23 cellular contexts compared by ENCODE assay signal in genomic region chr7:73735526-73735905, GRCh38. TPM values are rescaled to one million over a fixed set of nuclear protein-coding genes. Genes with fewer than 3 reads are reported as not detected.
DNase-seq lines count a peak whose midpoint lies in the region; ATAC-seq, FAIRE-seq and TF ChIP-seq lines count a peak whose summit lies in the region.
"Had no signal": no experiment of that assay in that cellular context is flagged by ENCODE, and none has a peak within 500 bp of the region (broad histone marks: within the 10 kb centered on the region; RNA-seq: fewer than 3 reads in every experiment).

No MANE protein-coding gene starts in this region.

- ATAC-seq in HepG2 = no peak
- no peak for ATAC-seq in right lobe of liver
- no peak for ATAC-seq in lower lobe of right lung
- ATAC-seq in upper lobe of left lung (ENCODE audit: low FRiP score in 2 of 2) = no peak
- ATAC-seq in GM18498 (IDR thresholded peaks at IDR 0.05; ENCODE audit: unreplicated experiment) = no peak

- H2AFZ ChIP-seq in HepG2 (ENCODE audit: low read length) = no peak overlapping the region

- in situ Hi-C loops in HepG2 (cut with HindIII; ENCODE audit: extremely low pct_ligation_motif_present, low pct_unique_long_range_greater_than_20kb) = no loop called here

- H4K20me1 ChIP-seq in HepG2 (ENCODE audit: insufficient read depth, low read length) = no peaks in the 10 kb centered on the region

- CTCF ChIA-PET in HepG2 (lab: Yijun Ruan, JAX; ENCODE audit: low intra/inter-chr PET ratio, low total read pairs) = interaction anchor here (1.7 kb wide), 1 partner anchor 106 kb away, joined by 7 read pairs; no protein-coding TSS in a partner anchor

- H3K4me1 ChIP-seq in HepG2 (ENCODE audit: insufficient read depth, low read length) (peaks cover 28% of the 10 kb centered on the region), right lobe of liver (peaks cover 0 to 3% (median 1%) of the 10 kb centered on the region in 4 donors), adipocyte (ENCODE audit: control insufficient read depth, insufficient read depth, low read length) (peaks cover 16% of the 10 kb centered on the region), lower lobe of right lung (peaks cover 25% of the 10 kb centered on the region), upper lobe of left lung (peaks cover 19 to 41% (median 24%) of the 10 kb centered on the region in 4 donors)

- H3K36me3 ChIP-seq in HepG2 (replicated peaks in 1 of 2; ENCODE audit: control insufficient read depth in 1 of 2, insufficient read depth in 2 of 2, low read length in 2 of 2) (peaks cover 0 to 9% of the 10 kb centered on the region in 2 experiments; a peak in 1 of 5 replicates), right lobe of liver (no peaks in the 10 kb centered on the region), adipocyte (ENCODE audit: control insufficient read depth, insufficient read depth, low read length, severe bottlenecking) (peaks cover 5% of the 10 kb centered on the region), lower lobe of right lung (peaks cover 17% of the 10 kb centered on the region), upper lobe of left lung (peaks cover 0 to 22% (median 16%) of the 10 kb centered on the region in 4 donors)

- POLR2A ChIA-PET in HepG2 (lab: Yijun Ruan, JAX) = interaction anchor here (1.2 to 1.4 kb wide), 2 partner anchors 20 to 123 kb away, joined by 5 to 6 read pairs; no protein-coding TSS in a partner anchor

- BruUV-seq in HepG2 (replicated peaks; lab: Mats Ljungman, UMichigan) = no TSS peak

- TF ChIP-seq EP300 in HepG2 (IDR thresholded peaks at IDR 0.05; ENCODE audit: low read depth in 2 of 2, low read length in 2 of 2) = no peak
- TF ChIP-seq EP300 in HepG2 (CRISPR knock-in tag; IDR thresholded peaks at IDR 0.05; ENCODE audit: borderline replicate concordance) = no peak
- TF ChIP-seq EP300 in upper lobe of left lung (IDR thresholded peaks at IDR 0.05) = no peak

- 98% methylated on average over 8 of the region's 8 CpGs for WGBS in HepG2 (ENCODE audit: low lambda C conversion rate)
- 88% methylated on average over 6 of the region's 8 CpGs for WGBS in right lobe of liver (ENCODE audit: insufficient coverage, low coverage, low lambda C conversion rate, missing lambda C conversion rate)
- 81 to 96% methylated on average over 6 to 7 of the region's 8 CpGs for WGBS in upper lobe of left lung, 2 donors

- H3K9ac ChIP-seq in HepG2 (ENCODE audit: insufficient read depth, low read depth, low read length) (no peak overlapping the region), adipocyte (ENCODE audit: low read length) (peak overlapping the region; percentile 73)
- H3K9ac ChIP-seq: parathyroid adenoma had no signal

- DNase-seq in HepG2 (ENCODE audit: low spot score) (no peak), right lobe of liver (no peak), adipocyte (ENCODE audit: low read depth) (no peak), lower lobe of right lung (no peak), upper lobe of left lung (no peak), kidney glomerular epithelial cell (lab: John Stamatoyannopoulos, UW) (no peak), NCI-H2029 treated with DMSO at 0.1 percent for 48 hours (lab: John Stamatoyannopoulos, UW) (no peak)
- DNase-seq: ACHN; activated CD4-positive, alpha-beta T cell treated with anti-CD3 and anti-CD28 coated beads for 36 hours; activated naive CD8-positive, alpha-beta T cell treated with anti-CD3 and anti-CD28 coated beads, Interleukin-2, amount 50 U/mL, for 24 hours; CD4-positive, alpha-beta T cell; KBM-7; left ventricle myocardium inferior; NCI-H1092; NK-92 treated with Interleukin-12 subunit alpha and Interleukin-12 subunit beta, amount 100 ng/mL, for 24 hours; RPMI8226; stimulated activated CD4-positive, alpha-beta T cell treated with anti-CD3 and anti-CD28 coated beads, Interleukin-4, amount 100 ng/mL, for 4 hours had no signal

- no peak overlapping the region for H3K4me2 ChIP-seq in HepG2 (ENCODE audit: low read depth, low read length)

- no peak overlapping the region for H3K27ac ChIP-seq in HepG2 (ENCODE audit: extremely low read length, insufficient read depth, low read length)
- no peak overlapping the region for H3K27ac ChIP-seq in right lobe of liver
- peak overlapping the region; percentile 80 for H3K27ac ChIP-seq in lower lobe of right lung
- peak overlapping the region; percentile 78 to 88 (median 82) for H3K27ac ChIP-seq in upper lobe of left lung

- intact Hi-C loops in HepG2 (cut with micrococcal nuclease; ENCODE audit: unreplicated experiment) = loop anchor here (2.0 kb wide), 1 partner anchor 285 kb away; no protein-coding TSS in a partner anchor
- intact Hi-C loops in right lobe of liver (cut with DNase I) = loop anchor here in 1 of 2 donors (10.0 kb wide), 1 partner anchor 119 kb away; no protein-coding TSS in a partner anchor
- intact Hi-C loops in lower lobe of right lung (cut with DNase I) = no loop called here

- H3K79me2 ChIP-seq in HepG2 (ENCODE audit: insufficient read depth, low read length) = no peaks in the 10 kb centered on the region
- H3K79me2 ChIP-seq: parathyroid adenoma had no signal

- H3K27me3 ChIP-seq in HepG2 (ENCODE audit: control insufficient read depth in 1 of 2, insufficient read depth in 2 of 2, low read length in 2 of 2) (no peaks in the 10 kb centered on the region), right lobe of liver (no peaks in the 10 kb centered on the region), adipocyte (replicated peaks; ENCODE audit: control insufficient read depth, insufficient read depth, low read length) (no peaks in the 10 kb centered on the region), lower lobe of right lung (ENCODE audit: low read depth) (no peaks in the 10 kb centered on the region), upper lobe of left lung (no peaks in the 10 kb centered on the region)
- H3K27me3 ChIP-seq: gastroesophageal sphincter had no signal

- H3K9me3 ChIP-seq in HepG2 (ENCODE audit: low read length) (no peaks in the 10 kb centered on the region), right lobe of liver (no peaks in the 10 kb centered on the region), adipocyte (ENCODE audit: control insufficient read depth, low read length) (no peaks in the 10 kb centered on the region), lower lobe of right lung (no peaks in the 10 kb centered on the region), upper lobe of left lung (no peaks in the 10 kb centered on the region)
- H3K9me3 ChIP-seq: gastroesophageal sphincter, left ventricle myocardium inferior had no signal

- H3K4me3 ChIP-seq in HepG2 (replicated peaks in 1 of 3; ENCODE audit: insufficient read depth in 1 of 3, low read depth in 2 of 3, low read length in 3 of 3) = no peak overlapping the region
- H3K4me3 ChIP-seq in right lobe of liver = no peak overlapping the region
- H3K4me3 ChIP-seq in adipocyte (ENCODE audit: low read length) = no peak overlapping the region
- H3K4me3 ChIP-seq in lower lobe of right lung = no peak overlapping the region
- peak overlapping the region in 1 of 4 donors; percentile 8 for H3K4me3 ChIP-seq in upper lobe of left lung
- H3K4me3 ChIP-seq: gastroesophageal sphincter, left ventricle myocardium inferior had no signal

- no peak for FAIRE-seq in HepG2 (lab: Jason Lieb, UNC)
- FAIRE-seq: bronchial epithelial cell had no signal

- no peak for TF ChIP-seq RAD21 in HepG2 (CRISPR knock-in tag; IDR thresholded peaks at IDR 0.05)

- TF ChIP-seq CTCF in HepG2 (CRISPR knock-in tag; IDR thresholded peaks at IDR 0.05) = no peak
- no peak for TF ChIP-seq CTCF in right lobe of liver (IDR thresholded peaks at IDR 0.05)
- TF ChIP-seq CTCF in lower lobe of right lung (IDR thresholded peaks at IDR 0.05) = no peak
- no peak for TF ChIP-seq CTCF in upper lobe of left lung (IDR thresholded peaks at IDR 0.05)

- TF ChIP-seq POLR2A in HepG2 (IDR thresholded peaks at IDR 0.05; ENCODE audit: insufficient read depth in 1 of 2, low read depth in 2 of 2, low read length in 2 of 2) = no peak
- no peak for TF ChIP-seq POLR2A in right lobe of liver (IDR thresholded peaks at IDR 0.05)
- TF ChIP-seq POLR2A in upper lobe of left lung (IDR thresholded peaks at IDR 0.05) = no peak

RNA-seq across cellular contexts. Expression of gene ABHD11, which starts 3.1 kb away (rescaled TPM):
- total RNA-seq in HepG2 (2016; rRNA removed; fragmentation: Illumina TruSeq; extraction: Trizol) = 6.4 and 7.0 TPM in 2 replicates
- 2.5 and 2.8 TPM in 2 replicates for total RNA-seq in HepG2 (2016; cell fraction: cytosol; rRNA removed; fragmentation: Illumina TruSeq; extraction: Trizol; ENCODE audit: low read depth)
- 6.2 and 6.4 TPM in 2 replicates for total RNA-seq in HepG2 (2016; cell fraction: insoluble cytoplasmic fraction; rRNA removed; fragmentation: Illumina TruSeq; extraction: Trizol)
- total RNA-seq in HepG2 (2016; cell fraction: membrane; rRNA removed; fragmentation: Illumina TruSeq; extraction: Trizol) = 3.3 and 3.6 TPM in 2 replicates
- 4.1 and 4.7 TPM in 2 replicates for total RNA-seq in HepG2 (2016; cell fraction: nucleus; rRNA removed; fragmentation: Illumina TruSeq; extraction: Trizol)
- polyA plus RNA-seq in HepG2 (2011; rRNA removed) = 7.1 and 8.1 TPM in 2 replicates
- 3.7 and 7.1 TPM in 2 replicates for polyA plus RNA-seq in HepG2 (2011; cell fraction: cytosol; rRNA removed)
- polyA plus RNA-seq in HepG2 (2011; cell fraction: nucleus; rRNA removed) = 10.5 and 11.1 TPM in 2 replicates
- polyA plus RNA-seq in HepG2 (2012) = 2.0 and 3.1 TPM in 2 replicates
- polyA plus RNA-seq in HepG2 (2016; cell fraction: cytosol; fragmentation: Illumina TruSeq; extraction: Trizol; ENCODE audit: low read depth) = 1.7 and 1.9 TPM in 2 replicates
- 7.3 and 7.9 TPM in 2 replicates for polyA plus RNA-seq in HepG2 (2016; cell fraction: insoluble cytoplasmic fraction; fragmentation: Illumina TruSeq; extraction: Trizol; ENCODE audit: low read depth)
- polyA plus RNA-seq in HepG2 (2016; cell fraction: membrane; fragmentation: Illumina TruSeq; extraction: Trizol; ENCODE audit: low read depth) = 1.8 and 2.3 TPM in 2 replicates
- 8.1 and 14.0 TPM in 2 replicates for polyA plus RNA-seq in HepG2 (2016; cell fraction: nucleus; fragmentation: Illumina TruSeq; extraction: Trizol; ENCODE audit: insufficient read depth, low read depth)
- 8.6 and 26.6 TPM in 2 replicates for polyA minus RNA-seq in HepG2 (2011; rRNA and poly(A)+ RNA removed; ENCODE audit: low replicate concordance)
- polyA minus RNA-seq in HepG2 (2011; cell fraction: cytosol; rRNA and poly(A)+ RNA removed) = 0.89 and 2.6 TPM in 2 replicates
- polyA minus RNA-seq in HepG2 (2011; cell fraction: nucleus; rRNA and poly(A)+ RNA removed) = 6.2 and 11.3 TPM in 2 replicates
- total RNA-seq in right lobe of liver = 1 to 10 TPM; 5.6 to 8.4 (median 7.0) TPM
- 21.1 TPM for total RNA-seq in lower lobe of right lung
- total RNA-seq in upper lobe of left lung = 10 to 100 TPM; 13.6 to 35.3 (median 28.2) TPM

RNA-seq across cellular contexts. Expression of gene STX1A, which starts 16.0 kb away (rescaled TPM):
- 2.9 and 6.1 TPM in 2 replicates for total RNA-seq in HepG2 (2016; rRNA removed; fragmentation: Illumina TruSeq; extraction: Trizol)
- 1.3 and 1.8 TPM in 2 replicates for total RNA-seq in HepG2 (2016; cell fraction: cytosol; rRNA removed; fragmentation: Illumina TruSeq; extraction: Trizol; ENCODE audit: low read depth)
- total RNA-seq in HepG2 (2016; cell fraction: insoluble cytoplasmic fraction; rRNA removed; fragmentation: Illumina TruSeq; extraction: Trizol) = 3.3 and 5.7 TPM in 2 replicates
- 2.4 and 4.1 TPM in 2 replicates for total RNA-seq in HepG2 (2016; cell fraction: membrane; rRNA removed; fragmentation: Illumina TruSeq; extraction: Trizol)
- total RNA-seq in HepG2 (2016; cell fraction: nucleus; rRNA removed; fragmentation: Illumina TruSeq; extraction: Trizol) = 6.6 and 10.3 TPM in 2 replicates
- polyA plus RNA-seq in HepG2 (2011; rRNA removed) = 12.2 and 14.8 TPM in 2 replicates
- polyA plus RNA-seq in HepG2 (2011; cell fraction: cytosol; rRNA removed) = 5.3 and 6.0 TPM in 2 replicates
- 75.2 and 75.4 TPM in 2 replicates for polyA plus RNA-seq in HepG2 (2011; cell fraction: nucleus; rRNA removed)
- 8.5 and 18.8 TPM in 2 replicates for polyA plus RNA-seq in HepG2 (2012)
- 0.94 and 1.4 TPM in 2 replicates for polyA plus RNA-seq in HepG2 (2016; cell fraction: cytosol; fragmentation: Illumina TruSeq; extraction: Trizol; ENCODE audit: low read depth)
- polyA plus RNA-seq in HepG2 (2016; cell fraction: insoluble cytoplasmic fraction; fragmentation: Illumina TruSeq; extraction: Trizol; ENCODE audit: low read depth) = 3.1 and 4.5 TPM in 2 replicates
- 2.3 and 2.5 TPM in 2 replicates for polyA plus RNA-seq in HepG2 (2016; cell fraction: membrane; fragmentation: Illumina TruSeq; extraction: Trizol; ENCODE audit: low read depth)
- polyA plus RNA-seq in HepG2 (2016; cell fraction: nucleus; fragmentation: Illumina TruSeq; extraction: Trizol; ENCODE audit: insufficient read depth, low read depth) = 26.8 and 37.4 TPM in 2 replicates
- polyA minus RNA-seq in HepG2 (2011; rRNA and poly(A)+ RNA removed; ENCODE audit: low replicate concordance) = 5.2 and 10.7 TPM in 2 replicates
- polyA minus RNA-seq in HepG2 (2011; cell fraction: cytosol; rRNA and poly(A)+ RNA removed) = 1.7 and 3.1 TPM in 2 replicates
- polyA minus RNA-seq in HepG2 (2011; cell fraction: nucleus; rRNA and poly(A)+ RNA removed) = 12.8 and 13.4 TPM in 2 replicates
- 1 to 10 TPM; 1.4 to 2.8 (median 1.9) TPM for total RNA-seq in right lobe of liver
- 6.6 TPM for total RNA-seq in lower lobe of right lung
- 10 to 100 TPM in 2 of 6 donors, 1 to 10 TPM in 4; 4.1 to 16.9 (median 5.9) TPM for total RNA-seq in upper lobe of left lung

RNA-seq across cellular contexts. Expression of gene CLDN3, which starts 34.6 kb away (rescaled TPM):
- total RNA-seq in HepG2 (2016; rRNA removed; fragmentation: Illumina TruSeq; extraction: Trizol) (0.31 TPM in 1 of 2 replicates, not detected in the other), right lobe of liver (10 to 100 TPM; 16.1 to 37.3 (median 19.9) TPM), lower lobe of right lung (12.8 TPM), upper lobe of left lung (10 to 100 TPM; 21.9 to 95.0 (median 43.9) TPM)
- 0.40 TPM in 1 of 2 replicates, not detected in the other for total RNA-seq in HepG2 (2016; cell fraction: cytosol; rRNA removed; fragmentation: Illumina TruSeq; extraction: Trizol; ENCODE audit: low read depth)
- 0.32 TPM in 1 of 2 replicates, not detected in the other for total RNA-seq in HepG2 (2016; cell fraction: insoluble cytoplasmic fraction; rRNA removed; fragmentation: Illumina TruSeq; extraction: Trizol)
- 0.19 TPM in 1 of 2 replicates, not detected in the other for total RNA-seq in HepG2 (2016; cell fraction: membrane; rRNA removed; fragmentation: Illumina TruSeq; extraction: Trizol)
- total RNA-seq in HepG2 (2016; cell fraction: nucleus; rRNA removed; fragmentation: Illumina TruSeq; extraction: Trizol) = 0.40 and 0.50 TPM in 2 replicates
- 0.51 and 0.59 TPM in 2 replicates for polyA plus RNA-seq in HepG2 (2011; rRNA removed)
- polyA plus RNA-seq in HepG2 (2011; cell fraction: cytosol; rRNA removed) = 0.59 and 1.2 TPM in 2 replicates
- polyA plus RNA-seq in HepG2 (2011; cell fraction: nucleus; rRNA removed) = 0.71 and 1.2 TPM in 2 replicates
- polyA plus RNA-seq in HepG2 (2012) = 1.0 and 1.2 TPM in 2 replicates
- polyA plus RNA-seq in HepG2 (2016; cell fraction: cytosol; fragmentation: Illumina TruSeq; extraction: Trizol; ENCODE audit: low read depth) = 0.24 and 0.34 TPM in 2 replicates
- 0.24 and 0.32 TPM in 2 replicates for polyA plus RNA-seq in HepG2 (2016; cell fraction: insoluble cytoplasmic fraction; fragmentation: Illumina TruSeq; extraction: Trizol; ENCODE audit: low read depth)
- polyA plus RNA-seq in HepG2 (2016; cell fraction: membrane; fragmentation: Illumina TruSeq; extraction: Trizol; ENCODE audit: low read depth) = 0.38 and 0.39 TPM in 2 replicates
- 0.49 and 1.4 TPM in 2 replicates for polyA plus RNA-seq in HepG2 (2016; cell fraction: nucleus; fragmentation: Illumina TruSeq; extraction: Trizol; ENCODE audit: insufficient read depth, low read depth)
- polyA minus RNA-seq in HepG2 (2011; rRNA and poly(A)+ RNA removed; ENCODE audit: low replicate concordance) = 0.26 and 0.98 TPM in 2 replicates
- polyA minus RNA-seq in HepG2 (2011; cell fraction: cytosol; rRNA and poly(A)+ RNA removed) = 0.49 and 1.1 TPM in 2 replicates
- not detected in 2 replicates for polyA minus RNA-seq in HepG2 (2011; cell fraction: nucleus; rRNA and poly(A)+ RNA removed)
- total RNA-seq: activated CD4-positive, alpha-beta T cell treated with anti-CD3 and anti-CD28 coated beads for 36 hours; activated T-helper 2 cell treated with anti-CD3 and anti-CD28 coated beads, Interferon-gamma antibody, Interleukin-2, Interleukin-4, amounts not matched to agents 10 μg/mL and 5 μg/mL and 100 μg/mL, durations not matched to agents 14 hours and 24 hours and 36 hours; bronchial epithelial cell; CD4-positive, alpha-beta T cell; left ventricle myocardium inferior; myocyte had no signal

RNA-seq across cellular contexts. Expression of gene BUD23, which starts 52.1 kb away (rescaled TPM):
- total RNA-seq in HepG2 (2016; rRNA removed; fragmentation: Illumina TruSeq; extraction: Trizol) (37.5 and 47.5 TPM in 2 replicates), right lobe of liver (10 to 100 TPM; 24.1 to 35.0 (median 29.2) TPM), lower lobe of right lung (42.4 TPM), upper lobe of left lung (10 to 100 TPM; 19.9 to 52.3 (median 48.8) TPM)
- 25.0 and 27.0 TPM in 2 replicates for total RNA-seq in HepG2 (2016; cell fraction: cytosol; rRNA removed; fragmentation: Illumina TruSeq; extraction: Trizol; ENCODE audit: low read depth)
- 37.7 and 52.7 TPM in 2 replicates for total RNA-seq in HepG2 (2016; cell fraction: insoluble cytoplasmic fraction; rRNA removed; fragmentation: Illumina TruSeq; extraction: Trizol)
- 22.7 and 27.6 TPM in 2 replicates for total RNA-seq in HepG2 (2016; cell fraction: membrane; rRNA removed; fragmentation: Illumina TruSeq; extraction: Trizol)
- total RNA-seq in HepG2 (2016; cell fraction: nucleus; rRNA removed; fragmentation: Illumina TruSeq; extraction: Trizol) = 36.5 and 38.0 TPM in 2 replicates
- polyA plus RNA-seq in HepG2 (2011; rRNA removed) = 50.3 and 54.5 TPM in 2 replicates
- 57.5 and 59.3 TPM in 2 replicates for polyA plus RNA-seq in HepG2 (2011; cell fraction: cytosol; rRNA removed)
- polyA plus RNA-seq in HepG2 (2011; cell fraction: nucleus; rRNA removed) = 61.1 and 71.4 TPM in 2 replicates
- 39.8 and 49.3 TPM in 2 replicates for polyA plus RNA-seq in HepG2 (2012)
- polyA plus RNA-seq in HepG2 (2016; cell fraction: cytosol; fragmentation: Illumina TruSeq; extraction: Trizol; ENCODE audit: low read depth) = 23.2 and 24.2 TPM in 2 replicates
- 54.9 and 56.3 TPM in 2 replicates for polyA plus RNA-seq in HepG2 (2016; cell fraction: insoluble cytoplasmic fraction; fragmentation: Illumina TruSeq; extraction: Trizol; ENCODE audit: low read depth)
- 27.2 and 30.8 TPM in 2 replicates for polyA plus RNA-seq in HepG2 (2016; cell fraction: membrane; fragmentation: Illumina TruSeq; extraction: Trizol; ENCODE audit: low read depth)
- polyA plus RNA-seq in HepG2 (2016; cell fraction: nucleus; fragmentation: Illumina TruSeq; extraction: Trizol; ENCODE audit: insufficient read depth, low read depth) = 97.8 and 98.1 TPM in 2 replicates
- 20.0 and 77.8 TPM in 2 replicates for polyA minus RNA-seq in HepG2 (2011; rRNA and poly(A)+ RNA removed; ENCODE audit: low replicate concordance)
- polyA minus RNA-seq in HepG2 (2011; cell fraction: cytosol; rRNA and poly(A)+ RNA removed) = 9.4 and 16.6 TPM in 2 replicates
- polyA minus RNA-seq in HepG2 (2011; cell fraction: nucleus; rRNA and poly(A)+ RNA removed) = 14.7 and 15.2 TPM in 2 replicates

RNA-seq across cellular contexts. Expression of gene DNAJC30, which starts 52.3 kb away (rescaled TPM):
- 3.0 and 3.3 TPM in 2 replicates for total RNA-seq in HepG2 (2016; rRNA removed; fragmentation: Illumina TruSeq; extraction: Trizol)
- total RNA-seq in HepG2 (2016; cell fraction: cytosol; rRNA removed; fragmentation: Illumina TruSeq; extraction: Trizol; ENCODE audit: low read depth) = 1.3 TPM in 2 replicates
- 2.7 and 3.2 TPM in 2 replicates for total RNA-seq in HepG2 (2016; cell fraction: insoluble cytoplasmic fraction; rRNA removed; fragmentation: Illumina TruSeq; extraction: Trizol)
- total RNA-seq in HepG2 (2016; cell fraction: membrane; rRNA removed; fragmentation: Illumina TruSeq; extraction: Trizol) = 2.5 and 2.7 TPM in 2 replicates
- 2.6 and 2.8 TPM in 2 replicates for total RNA-seq in HepG2 (2016; cell fraction: nucleus; rRNA removed; fragmentation: Illumina TruSeq; extraction: Trizol)
- polyA plus RNA-seq in HepG2 (2011; rRNA removed) = 3.5 and 3.8 TPM in 2 replicates
- polyA plus RNA-seq in HepG2 (2011; cell fraction: cytosol; rRNA removed) = 3.7 and 5.6 TPM in 2 replicates
- polyA plus RNA-seq in HepG2 (2011; cell fraction: nucleus; rRNA removed) = 3.5 and 4.4 TPM in 2 replicates
- 2.0 and 4.5 TPM in 2 replicates for polyA plus RNA-seq in HepG2 (2012)
- 1.9 and 2.1 TPM in 2 replicates for polyA plus RNA-seq in HepG2 (2016; cell fraction: cytosol; fragmentation: Illumina TruSeq; extraction: Trizol; ENCODE audit: low read depth)
- 7.7 and 7.8 TPM in 2 replicates for polyA plus RNA-seq in HepG2 (2016; cell fraction: insoluble cytoplasmic fraction; fragmentation: Illumina TruSeq; extraction: Trizol; ENCODE audit: low read depth)
- 3.1 and 3.6 TPM in 2 replicates for polyA plus RNA-seq in HepG2 (2016; cell fraction: membrane; fragmentation: Illumina TruSeq; extraction: Trizol; ENCODE audit: low read depth)
- 5.6 and 6.4 TPM in 2 replicates for polyA plus RNA-seq in HepG2 (2016; cell fraction: nucleus; fragmentation: Illumina TruSeq; extraction: Trizol; ENCODE audit: insufficient read depth, low read depth)
- 8.4 and 10.1 TPM in 2 replicates for polyA minus RNA-seq in HepG2 (2011; rRNA and poly(A)+ RNA removed; ENCODE audit: low replicate concordance)
- 2.0 and 3.3 TPM in 2 replicates for polyA minus RNA-seq in HepG2 (2011; cell fraction: cytosol; rRNA and poly(A)+ RNA removed)
- polyA minus RNA-seq in HepG2 (2011; cell fraction: nucleus; rRNA and poly(A)+ RNA removed) = 7.7 and 9.3 TPM in 2 replicates
- total RNA-seq in right lobe of liver = 1 to 10 TPM; 5.4 to 8.8 (median 7.0) TPM
- total RNA-seq in lower lobe of right lung = 10.5 TPM
- 10 to 100 TPM in 4 of 6 donors, 1 to 10 TPM in 2; 6.9 to 13.1 (median 10.3) TPM for total RNA-seq in upper lobe of left lung

Comparison
In these comparisons a context has a peak if more than half of its experiments do, and no peak if none do; other contexts are left out.
1. H3K27ac ChIP-seq: peak in lower lobe of right lung (single experiment) and upper lobe of left lung (4 of 4); none in HepG2 (single experiment) and right lobe of liver (0 of 3).